In the genomic region with DNA sequence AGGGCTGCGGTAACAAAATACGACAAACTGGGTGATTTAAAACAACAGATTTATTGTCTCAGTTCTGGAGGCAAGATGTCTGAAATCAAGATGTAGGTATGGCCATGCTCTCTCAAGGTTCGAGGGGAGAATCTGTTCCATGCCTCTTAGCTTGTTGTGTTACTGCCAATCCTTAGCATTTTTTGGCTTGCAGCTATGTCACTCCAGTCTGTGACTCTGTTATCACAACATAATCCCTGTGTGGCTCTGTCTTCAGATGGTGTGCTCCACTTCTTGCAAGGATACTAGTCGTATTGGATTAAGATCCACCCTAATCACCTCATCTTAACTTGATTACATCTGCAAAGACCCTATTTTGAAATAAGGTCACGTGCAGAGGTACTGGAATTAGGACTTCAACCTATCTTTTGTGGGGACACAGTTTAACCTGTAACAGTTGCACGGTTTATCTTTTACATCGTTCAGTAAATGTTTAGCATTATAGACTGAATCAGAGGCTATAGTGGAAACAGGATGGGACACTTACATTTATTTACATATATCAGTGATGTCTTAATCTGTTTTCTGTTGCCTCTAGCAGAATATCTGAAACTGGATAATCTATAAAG, we compare ENCODE assay signal across 14 cellular contexts. TPM values are rescaled to one million over a fixed set of nuclear protein-coding genes. Genes with fewer than 3 reads are reported as not detected.
DNase-seq lines count a peak whose midpoint lies in the region; ATAC-seq, FAIRE-seq and TF ChIP-seq lines count a peak whose summit lies in the region.
"Had no signal": no experiment of that assay in that cellular context is flagged by ENCODE, and none has a peak within 500 bp of the region (broad histone marks: within the 10 kb centered on the region; RNA-seq: fewer than 3 reads in every experiment).

No MANE protein-coding gene starts in this region.

- H3K4me1 ChIP-seq in kidney (ENCODE audit: control insufficient read depth in 1 of 2, insufficient read depth in 1 of 2, low read depth in 1 of 2, low read length in 2 of 2), result peaks cover 0 to 7% of the 10 kb centered on the region in 2 donors

- H3K4me3 Mint-ChIP-seq in activated T-cell treated with anti-CD3 and anti-CD28 coated beads, Interleukin-2, amount 50 U/mL, for 24 hours, result peak overlapping the region; percentile 88
- H3K4me3 Mint-ChIP-seq in activated T-cell treated with anti-CD3 and anti-CD28 coated beads, Interleukin-2, amount 50 U/mL, for 72 hours, result peak overlapping the region in 1 of 2 donors; percentile 97
- H3K4me3 Mint-ChIP-seq in T-helper 17 cell, result peak overlapping the region; percentile 82
- no peak overlapping the region for H3K4me3 Mint-ChIP-seq in stimulated activated memory B cell treated with anti-CD40 and anti-IgM and Interleukin-4, amounts not matched to agents 10 μg/mL and 1 μg/mL and 100 μg/mL, for 72 hours
- H3K4me3 Mint-ChIP-seq in activated CD4-positive, alpha-beta memory T cell treated with anti-CD3 and anti-CD28 coated beads, Interleukin-2, amount 10 ng/mL, durations not matched to agents 7 days and 5 days, result no peak overlapping the region

- no peak for ATAC-seq in activated T-cell treated with anti-CD3 and anti-CD28 coated beads, Interleukin-2, amount 50 U/mL, for 72 hours (replicated peaks in 1 of 2)
- ATAC-seq in T-helper 17 cell, result no peak
- no peak for ATAC-seq in stimulated activated memory B cell treated with anti-CD40 and anti-IgM and Interleukin-4, amounts not matched to agents 10 μg/mL and 1 μg/mL and 100 μg/mL, for 72 hours

- no peak overlapping the region for H3K9ac ChIP-seq in kidney (ENCODE audit: low read length in 2 of 2)

- no peak overlapping the region for H3K27ac Mint-ChIP-seq in activated T-cell treated with anti-CD3 and anti-CD28 coated beads, Interleukin-2, amount 50 U/mL, for 24 hours
- no peak overlapping the region for H3K27ac Mint-ChIP-seq in activated T-cell treated with anti-CD3 and anti-CD28 coated beads, Interleukin-2, amount 50 U/mL, for 72 hours
- peak overlapping the region; percentile 74 for H3K27ac Mint-ChIP-seq in T-helper 17 cell
- peak overlapping the region; percentile 12 for H3K27ac Mint-ChIP-seq in stimulated activated memory B cell treated with anti-CD40 and anti-IgM and Interleukin-4, amounts not matched to agents 10 μg/mL and 1 μg/mL and 100 μg/mL, for 72 hours
- H3K27ac Mint-ChIP-seq in activated CD4-positive, alpha-beta memory T cell treated with anti-CD3 and anti-CD28 coated beads, Interleukin-2, amount 10 ng/mL, durations not matched to agents 7 days and 5 days, result no peak overlapping the region

- TF ChIP-seq CTCF in kidney (IDR thresholded peaks at IDR 0.05; ENCODE audit: borderline replicate concordance, extremely low read depth, insufficient read depth), result no peak
- TF ChIP-seq CTCF in GM13977 (IDR thresholded peaks at IDR 0.05; ENCODE audit: extremely low read depth, insufficient read depth, missing control alignments), result no peak

- POLR2A ChIA-PET in activated CD4-positive, alpha-beta memory T cell treated with anti-CD3 and anti-CD28 coated beads, Interleukin-2, amount 10 ng/mL, durations not matched to agents 7 days and 5 days (lab: Charles Lee), result interaction anchor here (1.0 to 5.6 kb wide), 2 partner anchors 26 to 80 kb away, joined by 3 to 131 read pairs; no protein-coding TSS in a partner anchor

- H3K4me3 ChIP-seq in kidney (ENCODE audit: low read length in 2 of 2), result peak overlapping the region; percentile 1 to 76

- in situ Hi-C loops in GM13977 (cut with MboI; ENCODE audit: low pct_unique_long_range_greater_than_20kb, low sequenced_read_pairs, unreplicated experiment), result no loop called here

- no peaks in the 10 kb centered on the region for H3K27me3 Mint-ChIP-seq in activated T-cell treated with anti-CD3 and anti-CD28 coated beads, Interleukin-2, amount 50 U/mL, for 24 hours
- H3K27me3 Mint-ChIP-seq in activated T-cell treated with anti-CD3 and anti-CD28 coated beads, Interleukin-2, amount 50 U/mL, for 72 hours (ENCODE audit: low read depth), result no peaks in the 10 kb centered on the region
- no peaks in the 10 kb centered on the region for H3K27me3 Mint-ChIP-seq in T-helper 17 cell
- no peaks in the 10 kb centered on the region for H3K27me3 Mint-ChIP-seq in stimulated activated memory B cell treated with anti-CD40 and anti-IgM and Interleukin-4, amounts not matched to agents 10 μg/mL and 1 μg/mL and 100 μg/mL, for 72 hours
- no peaks in the 10 kb centered on the region for H3K27me3 Mint-ChIP-seq in activated CD4-positive, alpha-beta memory T cell treated with anti-CD3 and anti-CD28 coated beads, Interleukin-2, amount 10 ng/mL, durations not matched to agents 7 days and 5 days

- H3K9me3 Mint-ChIP-seq in activated T-cell treated with anti-CD3 and anti-CD28 coated beads, Interleukin-2, amount 50 U/mL, for 24 hours, result no peaks in the 10 kb centered on the region
- no peaks in the 10 kb centered on the region for H3K9me3 Mint-ChIP-seq in activated T-cell treated with anti-CD3 and anti-CD28 coated beads, Interleukin-2, amount 50 U/mL, for 72 hours
- H3K9me3 Mint-ChIP-seq in stimulated activated memory B cell treated with anti-CD40 and anti-IgM and Interleukin-4, amounts not matched to agents 10 μg/mL and 1 μg/mL and 100 μg/mL, for 72 hours, result no peaks in the 10 kb centered on the region
- H3K9me3 Mint-ChIP-seq in activated CD4-positive, alpha-beta memory T cell treated with anti-CD3 and anti-CD28 coated beads, Interleukin-2, amount 10 ng/mL, durations not matched to agents 7 days and 5 days, result no peaks in the 10 kb centered on the region

- intact Hi-C loops in kidney (cut with DNase I), result no loop called here
- intact Hi-C loops in posterior vena cava (cut with DNase I), result no loop called here

- no peak overlapping the region for H3K27ac ChIP-seq in kidney (ENCODE audit: low read depth in 2 of 2, low read length in 2 of 2)
- H3K27ac ChIP-seq: RWPE1, upper lobe of left lung had no signal

- no peak for FAIRE-seq in kidney (lab: Jason Lieb, UNC)
- FAIRE-seq: A204.1 had no signal

- no peak for DNase-seq in activated T-cell treated with anti-CD3 and anti-CD28 coated beads, Interleukin-2, amount 50 U/mL, for 24 hours
- DNase-seq in activated T-cell treated with anti-CD3 and anti-CD28 coated beads, Interleukin-2, amount 50 U/mL, for 72 hours, result no peak
- DNase-seq in T-helper 17 cell (no peak), kidney (no peak), posterior vena cava (ENCODE audit: low spot score) (no peak), GM13977 (ENCODE audit: low spot score) (no peak)
- no peak for DNase-seq in activated CD4-positive, alpha-beta memory T cell treated with anti-CD3 and anti-CD28 coated beads, Interleukin-2, amount 10 ng/mL, durations not matched to agents 7 days and 5 days
- DNase-seq: activated CD8-positive, alpha-beta memory T cell treated with anti-CD3 and anti-CD28 coated beads for 24 hours; activated naive CD4-positive, alpha-beta T cell; DMS53; upper lobe of left lung had no signal

- H3K9me3 ChIP-seq in T-helper 17 cell (ENCODE audit: control insufficient read depth, low read length, poor library complexity, severe bottlenecking), result no peaks in the 10 kb centered on the region
- no peaks in the 10 kb centered on the region for H3K9me3 ChIP-seq in kidney (ENCODE audit: control insufficient read depth in 1 of 2, low read length in 2 of 2)
- H3K9me3 ChIP-seq: upper lobe of left lung had no signal

- peaks cover 25% of the 10 kb centered on the region for H3K4me1 Mint-ChIP-seq in activated T-cell treated with anti-CD3 and anti-CD28 coated beads, Interleukin-2, amount 50 U/mL, for 24 hours (ENCODE audit: low read depth)
- peaks cover 31% of the 10 kb centered on the region for H3K4me1 Mint-ChIP-seq in activated T-cell treated with anti-CD3 and anti-CD28 coated beads, Interleukin-2, amount 50 U/mL, for 72 hours (ENCODE audit: low read depth)
- H3K4me1 Mint-ChIP-seq in T-helper 17 cell, result peaks cover 28% of the 10 kb centered on the region
- peaks cover 13% of the 10 kb centered on the region for H3K4me1 Mint-ChIP-seq in stimulated activated memory B cell treated with anti-CD40 and anti-IgM and Interleukin-4, amounts not matched to agents 10 μg/mL and 1 μg/mL and 100 μg/mL, for 72 hours
- peaks cover 28% of the 10 kb centered on the region for H3K4me1 Mint-ChIP-seq in activated CD4-positive, alpha-beta memory T cell treated with anti-CD3 and anti-CD28 coated beads, Interleukin-2, amount 10 ng/mL, durations not matched to agents 7 days and 5 days

- H3K36me3 Mint-ChIP-seq in activated T-cell treated with anti-CD3 and anti-CD28 coated beads, Interleukin-2, amount 50 U/mL, for 24 hours (ENCODE audit: low read depth), result peaks cover 17% of the 10 kb centered on the region
- peaks cover 0 to 1% of the 10 kb centered on the region in 2 donors for H3K36me3 Mint-ChIP-seq in activated T-cell treated with anti-CD3 and anti-CD28 coated beads, Interleukin-2, amount 50 U/mL, for 72 hours (ENCODE audit: insufficient read depth in 2 of 2)
- no peaks in the 10 kb centered on the region for H3K36me3 Mint-ChIP-seq in T-helper 17 cell (ENCODE audit: low read depth)
- peaks cover 6% of the 10 kb centered on the region for H3K36me3 Mint-ChIP-seq in stimulated activated memory B cell treated with anti-CD40 and anti-IgM and Interleukin-4, amounts not matched to agents 10 μg/mL and 1 μg/mL and 100 μg/mL, for 72 hours
- peaks cover 32% of the 10 kb centered on the region for H3K36me3 Mint-ChIP-seq in activated CD4-positive, alpha-beta memory T cell treated with anti-CD3 and anti-CD28 coated beads, Interleukin-2, amount 10 ng/mL, durations not matched to agents 7 days and 5 days (ENCODE audit: low read depth)

- no peaks in the 10 kb centered on the region for H3K36me3 ChIP-seq in kidney (ENCODE audit: control insufficient read depth in 1 of 2, insufficient read depth in 2 of 2, low read length in 2 of 2)
- H3K36me3 ChIP-seq: upper lobe of left lung had no signal

- CTCF ChIA-PET in activated CD4-positive, alpha-beta memory T cell treated with anti-CD3 and anti-CD28 coated beads, Interleukin-2, amount 10 ng/mL, durations not matched to agents 7 days and 5 days (lab: Charles Lee), result interaction anchor here (5.6 kb wide), 1 partner anchor 81 kb away, joined by 53 read pairs; no protein-coding TSS in a partner anchor

RNA-seq across cellular contexts. Expression of a gene that starts 3.1 kb away (rescaled TPM):
- total RNA-seq in activated T-cell treated with anti-CD3 and anti-CD28 coated beads, Interleukin-2, amount 50 U/mL, for 72 hours, result 10 to 100 TPM; 31.0 to 31.8 TPM
- 10 to 100 TPM; 51.4 to 54.2 TPM for total RNA-seq in T-helper 17 cell
- total RNA-seq in kidney, result 43.0 TPM
- polyA plus RNA-seq in kidney (ENCODE audit: insufficient read depth, low read depth, low replicate concordance), result 16.0 TPM
- total RNA-seq in posterior vena cava, result 10 to 100 TPM; 26.1 to 28.8 TPM
- total RNA-seq in activated CD4-positive, alpha-beta memory T cell treated with anti-CD3 and anti-CD28 coated beads, Interleukin-2, amount 10 ng/mL, durations not matched to agents 7 days and 5 days, result 10 to 100 TPM; 63.4 to 64.1 TPM

Comparison
In these comparisons a context has a peak if more than half of its experiments do, and no peak if none do; other contexts are left out.
1. H3K27ac Mint-ChIP-seq: peak in T-helper 17 cell (single experiment) and stimulated activated memory B cell treated with anti-CD40 and anti-IgM and Interleukin-4, amounts not matched to agents 10 μg/mL and 1 μg/mL and 100 μg/mL, for 72 hours (single experiment); none in activated T-cell treated with anti-CD3 and anti-CD28 coated beads, Interleukin-2, amount 50 U/mL, for 24 hours (single experiment), activated T-cell treated with anti-CD3 and anti-CD28 coated beads, Interleukin-2, amount 50 U/mL, for 72 hours (single experiment) and activated CD4-positive, alpha-beta memory T cell treated with anti-CD3 and anti-CD28 coated beads, Interleukin-2, amount 10 ng/mL, durations not matched to agents 7 days and 5 days (single experiment).
2. H3K4me3 Mint-ChIP-seq: peak in activated T-cell treated with anti-CD3 and anti-CD28 coated beads, Interleukin-2, amount 50 U/mL, for 24 hours (single experiment) and T-helper 17 cell (single experiment); none in stimulated activated memory B cell treated with anti-CD40 and anti-IgM and Interleukin-4, amounts not matched to agents 10 μg/mL and 1 μg/mL and 100 μg/mL, for 72 hours (single experiment) and activated CD4-positive, alpha-beta memory T cell treated with anti-CD3 and anti-CD28 coated beads, Interleukin-2, amount 10 ng/mL, durations not matched to agents 7 days and 5 days (single experiment).